Comparison of ENCODE assay signal across 31 cellular contexts in the genomic region with DNA sequence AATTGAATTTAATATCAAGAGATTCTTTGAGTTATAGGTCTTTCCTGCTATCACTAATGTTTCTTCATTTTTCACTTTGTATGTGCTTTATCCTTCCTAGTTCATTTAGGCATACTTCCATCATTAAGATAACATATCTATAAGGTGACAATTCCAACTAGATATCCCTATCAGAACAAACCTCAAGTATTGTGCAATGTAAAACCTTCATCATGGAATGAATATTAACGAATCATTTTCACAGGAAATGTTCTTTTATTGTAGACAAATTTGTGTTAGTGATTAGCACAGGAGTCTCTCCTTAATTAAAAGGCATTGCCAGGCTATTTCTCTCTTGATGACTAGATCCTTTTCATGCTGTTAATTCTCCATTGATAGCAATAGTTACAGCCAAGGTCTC.
"Had no signal": no experiment of that assay in that cellular context is flagged by ENCODE, and none has a peak within 500 bp of the region (broad histone marks: within the 10 kb centered on the region; RNA-seq: fewer than 3 reads in every experiment).

No MANE protein-coding gene starts in this region.

- H3K27me3 ChIP-seq: MG63 had no signal

- H3K4me3 ChIP-seq: MG63 had no signal

- H3K36me3 ChIP-seq: MG63 had no signal

- H3K9me3 ChIP-seq: MG63 had no signal

- DNase-seq: Karpas-422, Kasumi-1, MG63, MM.1S, MV-4-11, NCI-H1048, NCI-H1092, NCI-H1092 treated with DMSO at 0.1 percent for 48 hours, NCI-H1105, NCI-H1417 treated with DMSO at 0.1 percent for 48 hours, NCI-H1436, NCI-H1436 treated with DMSO at 0.1 percent for 48 hours, NCI-H146, NCI-H1694, NCI-H1694 treated with DMSO at 0.1 percent for 48 hours, NCI-H187 treated with DMSO at 0.1 percent for 48 hours, NCI-H1930, NCI-H2029, NCI-H2029 treated with DMSO at 0.1 percent for 48 hours, NCI-H2081, NCI-H2081 treated with DMSO at 0.1 percent for 48 hours, NCI-H2107, NCI-H2171 treated with DMSO at 0.1 percent for 48 hours, NCI-H2227 treated with DMSO at 0.1 percent for 48 hours, NCI-H226, NCI-H345, NCI-H446, NCI-H446 treated with DMSO at 0.1 percent for 48 hours, NCI-H510A treated with DMSO at 0.1 percent for 48 hours, NCI-H524 treated with DMSO at 0.1 percent for 48 hours, NCI-H526 had no signal
